8 cellular contexts compared by ENCODE assay signal in genomic region chr7:38461-38860, GRCh38.
A peak's percentile ranks its signal among the peaks of the same experiment; 100 is the strongest.
DNase-seq lines count a peak whose midpoint lies in the region; ATAC-seq and TF ChIP-seq lines count a peak whose summit lies in the region.
"Not testable (repeated sequence)": the region's sequence is repeated elsewhere in the genome, so short reads cannot be mapped to it uniquely, and the experiment has no call there.

No MANE protein-coding gene starts in this region.

- DNase-seq in NB4 (ENCODE audit: low read depth) (peak; percentile 36), prostate gland (ENCODE audit: low spot score) (peak; percentile 3)
- not testable (repeated sequence) for DNase-seq in Right ventricle myocardium superior; left lung; lower lobe of right lung; naive thymus-derived CD4-positive, alpha-beta T cell; upper lobe of right lung

- not testable (repeated sequence) for H3K27ac Mint-ChIP-seq in naive thymus-derived CD4-positive, alpha-beta T cell

- H3K27ac ChIP-seq in gastroesophageal sphincter; lower lobe of right lung; naive thymus-derived CD4-positive, alpha-beta T cell (ENCODE audit: low read depth, low read length); prostate gland; upper lobe of right lung: not testable (repeated sequence)
- peak overlapping the region in 1 of 2 donors; percentile 81 for H3K27ac ChIP-seq in left lung

- H3K36me3 ChIP-seq in gastroesophageal sphincter; left lung; lower lobe of right lung; naive thymus-derived CD4-positive, alpha-beta T cell (ENCODE audit: control insufficient read depth in 2 of 3, insufficient read depth in 3 of 3, low read length in 3 of 3); prostate gland; upper lobe of right lung: not testable (repeated sequence)

- intact Hi-C loops in Right ventricle myocardium superior (cut with DNase I); left lung (cut with DNase I); lower lobe of right lung (cut with DNase I); naive thymus-derived CD4-positive, alpha-beta T cell (cut with micrococcal nuclease); prostate gland (cut with DNase I); upper lobe of right lung (cut with DNase I): not testable (repeated sequence)

- not testable (repeated sequence) for H3K27me3 ChIP-seq in gastroesophageal sphincter; left lung; lower lobe of right lung (ENCODE audit: low read depth); naive thymus-derived CD4-positive, alpha-beta T cell (ENCODE audit: control insufficient read depth in 2 of 2, insufficient read depth in 2 of 2, low read length in 2 of 2); prostate gland (replicated peaks; ENCODE audit: insufficient read depth); upper lobe of right lung

- TF ChIP-seq POLR2A in NB4 (IDR thresholded peaks at IDR 0.05; ENCODE audit: extremely low read depth, insufficient read length); gastroesophageal sphincter (IDR thresholded peaks at IDR 0.05); prostate gland (IDR thresholded peaks at IDR 0.05): not testable (repeated sequence)

- peaks cover 5 to 22% (median 19%) of the 10 kb centered on the region in 5 donors for H3K27me3 Mint-ChIP-seq in naive thymus-derived CD4-positive, alpha-beta T cell

- not testable (repeated sequence) for H3K9me3 ChIP-seq in gastroesophageal sphincter; left lung; lower lobe of right lung; naive thymus-derived CD4-positive, alpha-beta T cell (ENCODE audit: control insufficient read depth in 2 of 3, low read length in 3 of 3); prostate gland; upper lobe of right lung

- not testable (repeated sequence) for TF ChIP-seq CTCF in NB4 (IDR thresholded peaks at IDR 0.05; ENCODE audit: low read depth, low read length); gastroesophageal sphincter (IDR thresholded peaks at IDR 0.05); left lung (IDR thresholded peaks at IDR 0.05); lower lobe of right lung (IDR thresholded peaks at IDR 0.05); prostate gland (IDR thresholded peaks at IDR 0.05); upper lobe of right lung (IDR thresholded peaks at IDR 0.05)

- not testable (repeated sequence) for H3K9me3 Mint-ChIP-seq in naive thymus-derived CD4-positive, alpha-beta T cell

- POLR2A ChIA-PET in naive thymus-derived CD4-positive, alpha-beta T cell (lab: Charles Lee) = not testable (repeated sequence)

- H3K4me3 Mint-ChIP-seq in naive thymus-derived CD4-positive, alpha-beta T cell = not testable (repeated sequence)

- H3K4me1 Mint-ChIP-seq in naive thymus-derived CD4-positive, alpha-beta T cell = not testable (repeated sequence)

- H3K36me3 Mint-ChIP-seq in naive thymus-derived CD4-positive, alpha-beta T cell = not testable (repeated sequence)

- not testable (repeated sequence) for TF ChIP-seq EP300 in gastroesophageal sphincter (IDR thresholded peaks at IDR 0.05)

- WGBS in gastroesophageal sphincter (ENCODE audit: low coverage in 1 of 2), 2 donors = no CpG with 5 or more reads among the region's 4 CpGs
- 17% methylated on average over 1 of the region's 4 CpGs for WGBS in prostate gland

- CTCF ChIA-PET in naive thymus-derived CD4-positive, alpha-beta T cell (lab: Charles Lee) = not testable (repeated sequence)

- not testable (repeated sequence) for H3K4me3 ChIP-seq in NB4 (ENCODE audit: low read depth, low read length); gastroesophageal sphincter; left lung; lower lobe of right lung; naive thymus-derived CD4-positive, alpha-beta T cell (ENCODE audit: low read length); prostate gland; upper lobe of right lung

- ATAC-seq in gastroesophageal sphincter (peak; percentile 57), Right ventricle myocardium superior (ENCODE audit: poor library complexity) (peak; percentile 11), left lung (peak; percentile 42), lower lobe of right lung (peak; percentile 59 to 73), upper lobe of right lung (peak; percentile 59)
- peak; percentile 60 for ATAC-seq in naive thymus-derived CD4-positive, alpha-beta T cell

- H3K4me1 ChIP-seq in gastroesophageal sphincter; naive thymus-derived CD4-positive, alpha-beta T cell (ENCODE audit: control insufficient read depth in 2 of 2, insufficient read depth in 2 of 2, low read length in 2 of 2); prostate gland (replicated peaks); upper lobe of right lung: not testable (repeated sequence)
- H3K4me1 ChIP-seq in left lung = peaks cover 0 to 11% of the 10 kb centered on the region in 2 donors
- peaks cover 12% of the 10 kb centered on the region for H3K4me1 ChIP-seq in lower lobe of right lung

Comparison
In these comparisons a context has a peak if more than half of its experiments do, and no peak if none do; other contexts are left out.
1. ATAC-seq: peak in every context shown above with its lines; median percentile 66 in lower lobe of right lung; 60 in naive thymus-derived CD4-positive, alpha-beta T cell; 59 in upper lobe of right lung; 57 in gastroesophageal sphincter; 42 in left lung; 11 in Right ventricle myocardium superior.